In genomic region chr15:55714064-55714463, GRCh38 we compare ENCODE assay signal across 15 cellular contexts. TPM values are rescaled to one million over a fixed set of nuclear protein-coding genes. Genes with fewer than 3 reads are reported as not detected.
A peak's percentile ranks its signal among the peaks of the same experiment; 100 is the strongest.
DNase-seq lines count a peak whose midpoint lies in the region; TF ChIP-seq lines count a peak whose summit lies in the region.
"Had no signal": no experiment of that assay in that cellular context is flagged by ENCODE, and none has a peak within 500 bp of the region (broad histone marks: within the 10 kb centered on the region; RNA-seq: fewer than 3 reads in every experiment).

No MANE protein-coding gene starts in this region.

- TF ChIP-seq CTCF in SU-DHL-6 (IDR thresholded peaks at IDR 0.05; ENCODE audit: insufficient read depth, low read length, poor library complexity, severe bottlenecking) (no peak), neural progenitor cell (IDR thresholded peaks at IDR 0.05) (no peak), Caco-2 (IDR thresholded peaks at IDR 0.05; ENCODE audit: insufficient read depth in 1 of 2, low read depth in 1 of 2, low read length in 1 of 2, severe bottlenecking in 1 of 2, unreplicated experiment in 1 of 2) (no peak)

- intact Hi-C loops in Caco-2 (cut with micrococcal nuclease; ENCODE audit: unreplicated experiment) = no loop called here

- H3K4me1 ChIP-seq in mesendoderm (ENCODE audit: control insufficient read depth, low read depth, low read length) (no peaks in the 10 kb centered on the region), neural progenitor cell (peaks cover 62% of the 10 kb centered on the region), Caco-2 (peaks cover 24% of the 10 kb centered on the region)

- no TSS peak for BruUV-seq in Caco-2 (replicated peaks; lab: Mats Ljungman, UMichigan)

- POLR2A ChIA-PET in Caco-2 (lab: Charles Lee) = interaction anchor here (0.7 kb wide), 1 partner anchor 19 kb away, joined by 3 read pairs; no protein-coding TSS in a partner anchor

- H3K27me3 ChIP-seq in SU-DHL-6 (ENCODE audit: low read length) = no peaks in the 10 kb centered on the region
- H3K27me3 ChIP-seq in mesendoderm (ENCODE audit: insufficient read depth, low read length, poor library complexity) = no peaks in the 10 kb centered on the region
- no peaks in the 10 kb centered on the region for H3K27me3 ChIP-seq in neural progenitor cell
- H3K27me3 ChIP-seq in Caco-2 (replicated peaks; ENCODE audit: control insufficient read depth, insufficient read depth, low read length) = no peaks in the 10 kb centered on the region

- peak overlapping the region; percentile 0 for H3K4ac ChIP-seq in mesendoderm (ENCODE audit: low read depth, low read length)

- H3K4me2 ChIP-seq in SU-DHL-6 (ENCODE audit: low read depth, low read length, poor library complexity, severe bottlenecking) = peak overlapping the region; percentile 100
- H3K4me2 ChIP-seq in mesendoderm (ENCODE audit: low read length) = no peak overlapping the region
- peak overlapping the region; percentile 72 for H3K4me2 ChIP-seq in neural progenitor cell
- H3K4me2 ChIP-seq: GM23338 had no signal

- peak overlapping the region; percentile 97 for H3K27ac ChIP-seq in SU-DHL-6 (ENCODE audit: low read depth, low read length)
- no peak overlapping the region for H3K27ac ChIP-seq in mesendoderm (ENCODE audit: low read depth, low read length)
- H3K27ac ChIP-seq in neural progenitor cell = no peak overlapping the region

- DNase-seq in mesendoderm = no peak
- DNase-seq in neural progenitor cell (ENCODE audit: low spot score) = no peak
- DNase-seq in DMS153 (lab: John Stamatoyannopoulos, UW) = no peak
- DNase-seq in Caco-2 = no peak
- DNase-seq in NCI-H446 treated with DMSO at 0.1 percent for 48 hours (lab: John Stamatoyannopoulos, UW) = no peak
- no peak for DNase-seq in central memory CD4-positive, alpha-beta T cell
- DNase-seq: C1 segment of cervical spinal cord; CD4-positive, alpha-beta memory T cell; COR-L47; DMS79 treated with DMSO at 0.1 percent for 48 hours; GF-D8; H9; HFFc6 had no signal

- H3K27ac Mint-ChIP-seq in neural progenitor cell (peak overlapping the region; percentile 16), Caco-2 (ENCODE audit: unreplicated experiment) (no peak overlapping the region)
- H3K27ac Mint-ChIP-seq: CD4-positive, alpha-beta memory T cell; GM23338; H9; HFFc6 had no signal

- CTCF ChIA-PET in Caco-2 (lab: Charles Lee) = no interaction called here

- H3K23ac ChIP-seq in mesendoderm (ENCODE audit: low read length) = no peak overlapping the region

- H3K27me3 Mint-ChIP-seq in neural progenitor cell (ENCODE audit: insufficient read depth, low read depth) = peaks cover 5% of the 10 kb centered on the region
- no peaks in the 10 kb centered on the region for H3K27me3 Mint-ChIP-seq in Caco-2 (ENCODE audit: insufficient read depth, unreplicated experiment)

- no peak overlapping the region for H4K5ac ChIP-seq in mesendoderm (ENCODE audit: low read length)

- no peaks in the 10 kb centered on the region for H3K79me1 ChIP-seq in mesendoderm (ENCODE audit: low read length)

- H4K20me1 ChIP-seq in SU-DHL-6 (ENCODE audit: low read depth, low read length) (no peaks in the 10 kb centered on the region), neural progenitor cell (ENCODE audit: low read depth) (peaks cover 100% of the 10 kb centered on the region)

- H3K56ac ChIP-seq in mesendoderm (ENCODE audit: low read length) = no peak overlapping the region

- peak overlapping the region; percentile 62 for H3K4me3 Mint-ChIP-seq in neural progenitor cell
- H3K4me3 Mint-ChIP-seq in Caco-2 (ENCODE audit: unreplicated experiment) = no peak overlapping the region
- H3K4me3 Mint-ChIP-seq: CD4-positive, alpha-beta memory T cell; GM23338; H9; HFFc6 had no signal

- no peak overlapping the region for H2BK15ac ChIP-seq in mesendoderm (replicated peaks; ENCODE audit: low read depth)

- no peak overlapping the region for H2BK5ac ChIP-seq in mesendoderm (ENCODE audit: low read length)

- H3K79me2 ChIP-seq in SU-DHL-6 (ENCODE audit: insufficient read depth, low read length) = peaks cover 95% of the 10 kb centered on the region
- H3K79me2 ChIP-seq in mesendoderm (ENCODE audit: control insufficient read depth, insufficient read depth, low read length) = no peaks in the 10 kb centered on the region
- H3K79me2 ChIP-seq in neural progenitor cell (ENCODE audit: low read depth) = peaks cover 100% of the 10 kb centered on the region

- no peak overlapping the region for H2AK5ac ChIP-seq in mesendoderm (ENCODE audit: low read length)

- no peak overlapping the region for H4K8ac ChIP-seq in mesendoderm (ENCODE audit: low read depth, low read length)

- H3K9me3 ChIP-seq in SU-DHL-6 (ENCODE audit: insufficient read depth, low read length) (no peaks in the 10 kb centered on the region), neural progenitor cell (ENCODE audit: low read depth) (no peaks in the 10 kb centered on the region), Caco-2 (no peaks in the 10 kb centered on the region)

- H2BK120ac ChIP-seq in mesendoderm (ENCODE audit: low read depth, low read length) = no peak overlapping the region

- H3K36me3 Mint-ChIP-seq in neural progenitor cell = peaks cover 38% of the 10 kb centered on the region
- peaks cover 13% of the 10 kb centered on the region for H3K36me3 Mint-ChIP-seq in Caco-2 (ENCODE audit: insufficient read depth, unreplicated experiment)
- H3K36me3 Mint-ChIP-seq: CD4-positive, alpha-beta memory T cell had no signal

- no peak overlapping the region for H3K4me3 ChIP-seq in SU-DHL-6 (ENCODE audit: insufficient read depth, low read length, poor library complexity, severe bottlenecking)
- no peak overlapping the region for H3K4me3 ChIP-seq in mesendoderm (ENCODE audit: low read length)
- no peak overlapping the region for H3K4me3 ChIP-seq in neural progenitor cell
- no peak overlapping the region for H3K4me3 ChIP-seq in Caco-2 (ENCODE audit: low read depth, low read length)
- H3K4me3 ChIP-seq: GM23338 had no signal

- H3K9me3 Mint-ChIP-seq in neural progenitor cell (peaks cover 14% of the 10 kb centered on the region), Caco-2 (ENCODE audit: unreplicated experiment) (no peaks in the 10 kb centered on the region)
- H3K9me3 Mint-ChIP-seq: HFFc6 had no signal

- peaks cover 77% of the 10 kb centered on the region for H3K4me1 Mint-ChIP-seq in neural progenitor cell
- peaks cover 22% of the 10 kb centered on the region for H3K4me1 Mint-ChIP-seq in Caco-2 (ENCODE audit: low read depth, unreplicated experiment)

- H3K36me3 ChIP-seq in SU-DHL-6 (ENCODE audit: low read length) (peaks cover 9% of the 10 kb centered on the region; the same call in 1 of the 2 replicates), mesendoderm (ENCODE audit: control insufficient read depth, insufficient read depth, low read length) (no peaks in the 10 kb centered on the region), neural progenitor cell (peaks cover 15% of the 10 kb centered on the region), Caco-2 (ENCODE audit: control insufficient read depth, insufficient read depth, low read length) (no peaks in the 10 kb centered on the region)

- no peaks in the 10 kb centered on the region for H3K9me2 ChIP-seq in SU-DHL-6 (replicated peaks; ENCODE audit: insufficient read depth, low read length)

- no CpG with 5 or more reads among the region's 2 CpGs for WGBS in mesendoderm (ENCODE audit: extremely low coverage, insufficient coverage, low lambda C conversion rate)

- H3F3A ChIP-seq in SU-DHL-6 (ENCODE audit: insufficient read depth) (peaks cover 78% of the 10 kb centered on the region), neural progenitor cell (ENCODE audit: low read depth) (peaks cover 44% of the 10 kb centered on the region)

- H3K18ac ChIP-seq in mesendoderm (ENCODE audit: low read length) = peak overlapping the region; percentile 60

- H3K9ac ChIP-seq in SU-DHL-6 (ENCODE audit: low read length) (peak overlapping the region; percentile 62), mesendoderm (ENCODE audit: low read length) (no peak overlapping the region), neural progenitor cell (no peak overlapping the region)

- no peak overlapping the region for H2AFZ ChIP-seq in SU-DHL-6 (ENCODE audit: low read depth, low read length, severe bottlenecking)
- no peak overlapping the region for H2AFZ ChIP-seq in neural progenitor cell (replicated peaks)
- H2AFZ ChIP-seq: GM23338 had no signal

RNA-seq across cellular contexts. Expression of gene PRTG, which starts 28.9 kb away (rescaled TPM):
- 2.3 TPM for polyA plus RNA-seq in mesendoderm (2013, experiment 1 of 2)
- polyA plus RNA-seq in mesendoderm (2013, experiment 2 of 2) = 2.1 TPM
- total RNA-seq in neural progenitor cell (ENCODE audit: low replicate concordance) = 508 and 574 TPM in 2 replicates
- 39.1 and 40.2 TPM in 2 replicates for total RNA-seq in Caco-2 (2022)
- total RNA-seq: CD4-positive, alpha-beta memory T cell had no signal
- polyA plus RNA-seq: CD4-positive, alpha-beta memory T cell had no signal

Comparison
In these comparisons a context has a peak if more than half of its experiments do, and no peak if none do; other contexts are left out.
1. RNA of gene PRTG, which starts 28.9 kb away (total RNA-seq): 508 to 574 TPM in neural progenitor cell; 39.1 to 40.2 TPM in Caco-2; every median in the first group is over 10 times any median in the second.